ENCODE assay signal across 8 cellular contexts in the genomic region with DNA sequence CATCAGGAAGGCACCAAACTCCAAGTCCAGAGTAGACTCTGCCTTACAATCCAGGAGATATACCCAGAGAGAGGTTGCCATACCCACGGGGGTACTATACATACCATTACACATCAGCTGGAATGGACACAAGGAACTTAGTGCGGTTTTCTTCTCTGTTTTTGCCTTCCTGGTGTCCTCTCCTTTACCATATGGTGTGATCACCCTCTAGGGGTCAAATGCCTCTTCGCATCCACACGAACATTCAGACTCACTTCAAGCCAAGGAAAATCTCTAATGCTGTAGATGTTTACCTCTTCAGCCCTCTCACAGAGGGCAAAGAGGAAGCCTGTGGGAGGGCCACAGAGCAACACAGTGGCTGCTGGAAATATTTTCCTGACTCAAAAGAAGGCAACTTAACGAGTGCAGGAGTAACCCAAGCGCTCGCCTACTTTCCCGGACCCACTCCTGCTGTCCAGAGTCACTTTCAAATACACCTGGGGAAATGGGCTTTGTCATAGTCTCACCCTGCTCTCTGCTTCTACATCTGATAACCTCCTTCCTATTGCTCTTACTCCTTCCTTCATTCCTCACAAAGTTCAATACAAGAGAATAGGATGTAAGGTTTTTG.
DNase-seq lines count a peak whose midpoint lies in the region; ATAC-seq and TF ChIP-seq lines count a peak whose summit lies in the region.

No MANE protein-coding gene starts in this region.

- DNase-seq in activated CD4-positive, alpha-beta T cell treated with anti-CD3 and anti-CD28 coated beads for 48 hours: peak; percentile 4
- no peak for DNase-seq in activated CD4-positive, alpha-beta T cell treated with anti-CD3 and anti-CD28 coated beads, Interleukin-2, amount 10 ng/mL, durations not matched to agents 24 days and 14 days
- DNase-seq in SK-MEL-5 (ENCODE audit: low read depth, low spot score) (peak; percentile 87), heart left ventricle (no peak), stomach (no peak), putamen (ENCODE audit: low spot score) (no peak)
- no peak for DNase-seq in activated T-cell treated with anti-CD3 and anti-CD28 coated beads, Interleukin-2, amount 50 U/mL, for 24 hours

- no peaks in the 10 kb centered on the region for H3K27me3 Mint-ChIP-seq in activated CD4-positive, alpha-beta T cell treated with anti-CD3 and anti-CD28 coated beads, Interleukin-2, amount 10 ng/mL, durations not matched to agents 24 days and 14 days
- peaks cover under 1% of the 10 kb centered on the region for H3K27me3 Mint-ChIP-seq in activated T-cell treated with anti-CD3 and anti-CD28 coated beads, Interleukin-2, amount 50 U/mL, for 24 hours

- intact Hi-C loops in activated CD4-positive, alpha-beta T cell treated with anti-CD3 and anti-CD28 coated beads, Interleukin-2, amount 10 ng/mL, durations not matched to agents 24 days and 14 days (cut with micrococcal nuclease): no loop called here
- intact Hi-C loops in heart left ventricle (cut with DNase I) (loop anchor here in 9 of 10 donors (2.0 to 10.0 kb wide), 8 partner anchors 144 to 749 kb away; a partner anchor contains a TSS), stomach (cut with DNase I; ENCODE audit: low total_unique reads) (no loop called here)

- H3K27me3 ChIP-seq in heart left ventricle (no peaks in the 10 kb centered on the region), stomach (no peaks in the 10 kb centered on the region)

- no peak overlapping the region for H3K27ac Mint-ChIP-seq in activated CD4-positive, alpha-beta T cell treated with anti-CD3 and anti-CD28 coated beads, Interleukin-2, amount 10 ng/mL, durations not matched to agents 24 days and 14 days
- H3K27ac Mint-ChIP-seq in activated T-cell treated with anti-CD3 and anti-CD28 coated beads, Interleukin-2, amount 50 U/mL, for 24 hours: no peak overlapping the region

- H3K9me3 ChIP-seq in heart left ventricle (peaks cover 0 to 7% (median 0%) of the 10 kb centered on the region in 12 donors), stomach (no peaks in the 10 kb centered on the region)

- H3K36me3 ChIP-seq in heart left ventricle: no peaks in the 10 kb centered on the region
- no peaks in the 10 kb centered on the region for H3K36me3 ChIP-seq in stomach

- H3K36me3 Mint-ChIP-seq in activated CD4-positive, alpha-beta T cell treated with anti-CD3 and anti-CD28 coated beads, Interleukin-2, amount 10 ng/mL, durations not matched to agents 24 days and 14 days (ENCODE audit: low read depth): no peaks in the 10 kb centered on the region
- no peaks in the 10 kb centered on the region for H3K36me3 Mint-ChIP-seq in activated T-cell treated with anti-CD3 and anti-CD28 coated beads, Interleukin-2, amount 50 U/mL, for 24 hours (ENCODE audit: low read depth)

- TF ChIP-seq EP300 in stomach (IDR thresholded peaks at IDR 0.05): no peak

- H3K4me3 ChIP-seq in heart left ventricle (no peak overlapping the region), stomach (no peak overlapping the region)

- ATAC-seq in heart left ventricle: peak; percentile 54 to 80 (median 64)
- no peak for ATAC-seq in GM19467 (IDR thresholded peaks at IDR 0.05; ENCODE audit: unreplicated experiment)

- peaks cover 0 to 11% (median 3%) of the 10 kb centered on the region in 12 donors for H3K4me1 ChIP-seq in heart left ventricle
- peaks cover 0 to 30% (median 7%) of the 10 kb centered on the region in 4 donors for H3K4me1 ChIP-seq in stomach

- in situ Hi-C loops in SK-MEL-5 (cut with HindIII; ENCODE audit: low pct_unique_long_range_greater_than_20kb, low sequenced_read_pairs): no loop called here

- H3K9me3 Mint-ChIP-seq in activated CD4-positive, alpha-beta T cell treated with anti-CD3 and anti-CD28 coated beads, Interleukin-2, amount 10 ng/mL, durations not matched to agents 24 days and 14 days: no peaks in the 10 kb centered on the region
- no peaks in the 10 kb centered on the region for H3K9me3 Mint-ChIP-seq in activated T-cell treated with anti-CD3 and anti-CD28 coated beads, Interleukin-2, amount 50 U/mL, for 24 hours

- TF ChIP-seq CTCF in heart left ventricle (IDR thresholded peaks at IDR 0.05) (peak; percentile 16 to 52 (median 34)), stomach (IDR thresholded peaks at IDR 0.05) (peak in 5 of 7 experiments; percentile 17 to 46 (median 35))

- TF ChIP-seq POLR2A in heart left ventricle (IDR thresholded peaks at IDR 0.05) (no peak), stomach (IDR thresholded peaks at IDR 0.05) (no peak)

- no peaks in the 10 kb centered on the region for H3K4me1 Mint-ChIP-seq in activated CD4-positive, alpha-beta T cell treated with anti-CD3 and anti-CD28 coated beads, Interleukin-2, amount 10 ng/mL, durations not matched to agents 24 days and 14 days
- no peaks in the 10 kb centered on the region for H3K4me1 Mint-ChIP-seq in activated T-cell treated with anti-CD3 and anti-CD28 coated beads, Interleukin-2, amount 50 U/mL, for 24 hours (ENCODE audit: low read depth)

- 56 to 64% (median 58%) methylated on average over 8 of the region's 8 CpGs for whole genome bisulfite sequencing in heart left ventricle, 4 donors
- WGBS in stomach, 5 donors: 30 to 49% (median 39%) methylated on average over 8 of the region's 8 CpGs

- H3K27ac ChIP-seq in heart left ventricle (peak overlapping the region in 1 of 12 donors; percentile 63), stomach (no peak overlapping the region)

- H3K4me3 Mint-ChIP-seq in activated CD4-positive, alpha-beta T cell treated with anti-CD3 and anti-CD28 coated beads, Interleukin-2, amount 10 ng/mL, durations not matched to agents 24 days and 14 days: no peak overlapping the region
- H3K4me3 Mint-ChIP-seq in activated T-cell treated with anti-CD3 and anti-CD28 coated beads, Interleukin-2, amount 50 U/mL, for 24 hours: no peak overlapping the region

Comparison
In these comparisons a context has a peak if more than half of its experiments do, and no peak if none do; other contexts are left out.
1. DNase-seq: peak in activated CD4-positive, alpha-beta T cell treated with anti-CD3 and anti-CD28 coated beads for 48 hours (single experiment) and SK-MEL-5 (single experiment); none in activated CD4-positive, alpha-beta T cell treated with anti-CD3 and anti-CD28 coated beads, Interleukin-2, amount 10 ng/mL, durations not matched to agents 24 days and 14 days (single experiment), heart left ventricle (0 of 5), stomach (single experiment), activated T-cell treated with anti-CD3 and anti-CD28 coated beads, Interleukin-2, amount 50 U/mL, for 24 hours (single experiment) and putamen (single experiment).
2. intact Hi-C loops: an anchor here in heart left ventricle (2.0 to 10.0 kb wide); none called in activated CD4-positive, alpha-beta T cell treated with anti-CD3 and anti-CD28 coated beads, Interleukin-2, amount 10 ng/mL, durations not matched to agents 24 days and 14 days and stomach.